Comparison of ENCODE assay signal across 25 cellular contexts in genomic region chr12:57481671-57482070, GRCh38. TPM values are rescaled to one million over a fixed set of nuclear protein-coding genes. Genes with fewer than 3 reads are reported as not detected.
DNase-seq lines count a peak whose midpoint lies in the region; ATAC-seq, FAIRE-seq and TF ChIP-seq lines count a peak whose summit lies in the region.
"Had no signal": no experiment of that assay in that cellular context is flagged by ENCODE, and none has a peak within 500 bp of the region (broad histone marks: within the 10 kb centered on the region; RNA-seq: fewer than 3 reads in every experiment).

No MANE protein-coding gene starts in this region.

- BruUV-seq in HepG2 (replicated peaks; lab: Mats Ljungman, UMichigan) (no TSS peak), PC-9 (replicated peaks; lab: Mats Ljungman, UMichigan) (no TSS peak)

- in situ Hi-C loops in HepG2 (cut with HindIII; ENCODE audit: extremely low pct_ligation_motif_present, low pct_unique_long_range_greater_than_20kb), result no loop called here

- H3K4me3 ChIP-seq in HepG2 (replicated peaks in 1 of 3; ENCODE audit: insufficient read depth in 1 of 3, low read depth in 2 of 3, low read length in 3 of 3) (no peak overlapping the region), right lobe of liver (no peak overlapping the region), PC-9 (no peak overlapping the region)
- H3K4me3 ChIP-seq: heart left ventricle, suprapubic skin had no signal

- 82% methylated on average over 1 of the region's 1 CpG for WGBS in HepG2 (ENCODE audit: low lambda C conversion rate)
- WGBS in right lobe of liver (ENCODE audit: insufficient coverage, low coverage, low lambda C conversion rate, missing lambda C conversion rate), result 78% methylated on average over 1 of the region's 1 CpG

- peaks cover 1 to 36% of the 10 kb centered on the region in 2 experiments; a peak in 4 of 5 replicates for H3K27me3 ChIP-seq in HepG2 (ENCODE audit: control insufficient read depth in 1 of 2, insufficient read depth in 2 of 2, low read length in 2 of 2)
- H3K27me3 ChIP-seq in right lobe of liver, result no peaks in the 10 kb centered on the region
- peaks cover 25% of the 10 kb centered on the region; the same call in 1 of the 2 replicates for H3K27me3 ChIP-seq in PC-9 (ENCODE audit: insufficient read depth, low read depth)

- H3K9me2 ChIP-seq in PC-9 (ENCODE audit: insufficient read depth), result no peaks in the 10 kb centered on the region

- H4K20me1 ChIP-seq in HepG2 (ENCODE audit: insufficient read depth, low read length) (no peaks in the 10 kb centered on the region), PC-9 (ENCODE audit: insufficient read depth) (no peaks in the 10 kb centered on the region)

- ATAC-seq in HepG2 (no peak), right lobe of liver (no peak), GM18517 (IDR thresholded peaks at IDR 0.05; ENCODE audit: unreplicated experiment) (no peak)
- ATAC-seq: heart left ventricle had no signal

- peak overlapping the region; percentile 55 for H3K27ac Mint-ChIP-seq in activated CD4-positive, alpha-beta memory T cell treated with anti-CD3 and anti-CD28 coated beads, Interleukin-2, amount 10 ng/mL, durations not matched to agents 7 days and 5 days
- H3K27ac Mint-ChIP-seq in glutamatergic neuron (ENCODE audit: unreplicated experiment), result peak overlapping the region; percentile 36

- POLR2A ChIA-PET in HepG2 (lab: Yijun Ruan, JAX) (interaction anchor here (0.6 kb wide), 1 partner anchor 21 kb away, joined by 3 read pairs; no protein-coding TSS in a partner anchor), PC-9 (lab: Charles Lee; ENCODE audit: unreplicated experiment) (no interaction called here)
- POLR2A ChIA-PET in activated CD4-positive, alpha-beta memory T cell treated with anti-CD3 and anti-CD28 coated beads, Interleukin-2, amount 10 ng/mL, durations not matched to agents 7 days and 5 days (lab: Charles Lee), result no interaction called here

- H3K27ac ChIP-seq in HepG2 (ENCODE audit: extremely low read length, insufficient read depth, low read length) (no peak overlapping the region), right lobe of liver (no peak overlapping the region), PC-9 (no peak overlapping the region)
- H3K27ac ChIP-seq: suprapubic skin had no signal

- no peaks in the 10 kb centered on the region for H3K9me3 Mint-ChIP-seq in activated CD4-positive, alpha-beta memory T cell treated with anti-CD3 and anti-CD28 coated beads, Interleukin-2, amount 10 ng/mL, durations not matched to agents 7 days and 5 days
- H3K9me3 Mint-ChIP-seq in glutamatergic neuron (ENCODE audit: unreplicated experiment), result peaks cover 4% of the 10 kb centered on the region

- H3K27me3 Mint-ChIP-seq in activated CD4-positive, alpha-beta memory T cell treated with anti-CD3 and anti-CD28 coated beads, Interleukin-2, amount 10 ng/mL, durations not matched to agents 7 days and 5 days, result no peaks in the 10 kb centered on the region
- peaks cover 8% of the 10 kb centered on the region for H3K27me3 Mint-ChIP-seq in glutamatergic neuron (ENCODE audit: unreplicated experiment)

- TF ChIP-seq CTCF in HepG2 (CRISPR knock-in tag; IDR thresholded peaks at IDR 0.05) (no peak), right lobe of liver (IDR thresholded peaks at IDR 0.05) (no peak), glutamatergic neuron (IDR thresholded peaks at IDR 0.05; ENCODE audit: partially characterized antibody, unreplicated experiment) (no peak), PC-9 (conservative IDR thresholded peaks at IDR 0.05) (no peak)

- no peak for TF ChIP-seq RAD21 in HepG2 (CRISPR knock-in tag; IDR thresholded peaks at IDR 0.05)

- peaks cover 36% of the 10 kb centered on the region for H3K36me3 Mint-ChIP-seq in activated CD4-positive, alpha-beta memory T cell treated with anti-CD3 and anti-CD28 coated beads, Interleukin-2, amount 10 ng/mL, durations not matched to agents 7 days and 5 days (ENCODE audit: low read depth)
- H3K36me3 Mint-ChIP-seq in glutamatergic neuron (ENCODE audit: unreplicated experiment), result peaks cover 7% of the 10 kb centered on the region

- peaks cover 21% of the 10 kb centered on the region for H3K4me1 ChIP-seq in HepG2 (ENCODE audit: insufficient read depth, low read length)
- H3K4me1 ChIP-seq in right lobe of liver, result no peaks in the 10 kb centered on the region
- no peaks in the 10 kb centered on the region for H3K4me1 ChIP-seq in PC-9 (replicated peaks; ENCODE audit: insufficient read depth)
- H3K4me1 ChIP-seq: suprapubic skin had no signal

- H3K4me2 ChIP-seq in HepG2 (ENCODE audit: low read depth, low read length), result no peak overlapping the region
- H3K4me2 ChIP-seq in PC-9, result no peak overlapping the region

- TF ChIP-seq EP300 in HepG2 (IDR thresholded peaks at IDR 0.05; ENCODE audit: low read depth in 2 of 2, low read length in 2 of 2), result no peak
- TF ChIP-seq EP300 in HepG2 (CRISPR knock-in tag; IDR thresholded peaks at IDR 0.05; ENCODE audit: borderline replicate concordance), result no peak

- no peaks in the 10 kb centered on the region for H3K9me3 ChIP-seq in HepG2 (ENCODE audit: low read length)
- H3K9me3 ChIP-seq in right lobe of liver, result no peaks in the 10 kb centered on the region
- no peaks in the 10 kb centered on the region for H3K9me3 ChIP-seq in PC-9 (ENCODE audit: insufficient read depth, low read depth)
- H3K9me3 ChIP-seq: heart left ventricle, suprapubic skin had no signal

- H3K4me1 Mint-ChIP-seq in activated CD4-positive, alpha-beta memory T cell treated with anti-CD3 and anti-CD28 coated beads, Interleukin-2, amount 10 ng/mL, durations not matched to agents 7 days and 5 days, result peaks cover 42% of the 10 kb centered on the region
- peaks cover 3% of the 10 kb centered on the region for H3K4me1 Mint-ChIP-seq in glutamatergic neuron (ENCODE audit: low read depth, unreplicated experiment)

- no peak overlapping the region for H2AFZ ChIP-seq in HepG2 (ENCODE audit: low read length)
- H2AFZ ChIP-seq in PC-9, result no peak overlapping the region

- DNase-seq in HepG2 (ENCODE audit: low spot score) (no peak), right lobe of liver (no peak), glutamatergic neuron (no peak), PC-9 (no peak), dermis blood vessel endothelial cell (no peak), iPS-NIHi7 (ENCODE audit: extremely low spot score) (no peak)
- no peak for DNase-seq in activated CD4-positive, alpha-beta memory T cell treated with anti-CD3 and anti-CD28 coated beads, Interleukin-2, amount 10 ng/mL, durations not matched to agents 7 days and 5 days
- DNase-seq: activated gamma-delta T cell treated with Interleukin-2 at 50 U/mL for 16 hours; Calu3; effector CD4-positive, alpha-beta T cell; HCEC 1CT; heart left ventricle; NCI-H1694 treated with DMSO at 0.1 percent for 48 hours; NCI-H446; retina; Right ventricle myocardium superior; stimulated activated CD4-positive, alpha-beta T cell treated with anti-CD3 and anti-CD28 coated beads, Interleukin-15, amount 100 ng/mL, for 24 hours had no signal

- H3K79me2 ChIP-seq in HepG2 (ENCODE audit: insufficient read depth, low read length), result no peaks in the 10 kb centered on the region
- no peaks in the 10 kb centered on the region for H3K79me2 ChIP-seq in PC-9 (ENCODE audit: low read depth)

- H3K36me3 ChIP-seq in HepG2 (replicated peaks in 1 of 2; ENCODE audit: control insufficient read depth in 1 of 2, insufficient read depth in 2 of 2, low read length in 2 of 2) (no peaks in the 10 kb centered on the region), right lobe of liver (no peaks in the 10 kb centered on the region), PC-9 (ENCODE audit: low read depth) (no peaks in the 10 kb centered on the region)
- H3K36me3 ChIP-seq: heart left ventricle, suprapubic skin had no signal

- no peak for FAIRE-seq in HepG2 (lab: Jason Lieb, UNC)
- FAIRE-seq: bronchial epithelial cell, G401.6, HTR-8/SVneo, keratinocyte had no signal

- CTCF ChIA-PET in HepG2 (lab: Yijun Ruan, JAX; ENCODE audit: low intra/inter-chr PET ratio, low total read pairs), result no interaction called here
- CTCF ChIA-PET in activated CD4-positive, alpha-beta memory T cell treated with anti-CD3 and anti-CD28 coated beads, Interleukin-2, amount 10 ng/mL, durations not matched to agents 7 days and 5 days (lab: Charles Lee), result interaction anchor here (15.2 kb wide), 1 partner anchor 20 kb away, joined by 204 read pairs; the partner anchor contains the start of gene GLI1
- CTCF ChIA-PET in PC-9 (lab: Charles Lee), result no interaction called here

- no peak overlapping the region for H3K9ac ChIP-seq in HepG2 (ENCODE audit: insufficient read depth, low read depth, low read length)

- no peak overlapping the region for H3K4me3 Mint-ChIP-seq in activated CD4-positive, alpha-beta memory T cell treated with anti-CD3 and anti-CD28 coated beads, Interleukin-2, amount 10 ng/mL, durations not matched to agents 7 days and 5 days
- no peak overlapping the region for H3K4me3 Mint-ChIP-seq in glutamatergic neuron (ENCODE audit: unreplicated experiment)

- peaks cover 6% of the 10 kb centered on the region; the same call in 1 of the 2 replicates for H3F3A ChIP-seq in PC-9 (ENCODE audit: insufficient read depth, low read depth)

- intact Hi-C loops in HepG2 (cut with micrococcal nuclease; ENCODE audit: unreplicated experiment) (no loop called here), right lobe of liver (cut with DNase I) (no loop called here), PC-9 (cut with micrococcal nuclease; ENCODE audit: unreplicated experiment) (no loop called here)

- TF ChIP-seq POLR2A in HepG2 (IDR thresholded peaks at IDR 0.05; ENCODE audit: insufficient read depth in 1 of 2, low read depth in 2 of 2, low read length in 2 of 2) (no peak), right lobe of liver (IDR thresholded peaks at IDR 0.05) (no peak)

RNA-seq across cellular contexts. Expression of gene ARHGAP9, which starts 2.0 kb away (rescaled TPM):
- 0.18 TPM in 1 of 2 replicates, not detected in the other for total RNA-seq in HepG2 (2016; rRNA removed; fragmentation: Illumina TruSeq; extraction: Trizol)
- not detected in 2 replicates for total RNA-seq in HepG2 (2016; cell fraction: cytosol; rRNA removed; fragmentation: Illumina TruSeq; extraction: Trizol; ENCODE audit: low read depth)
- total RNA-seq in HepG2 (2016; cell fraction: insoluble cytoplasmic fraction; rRNA removed; fragmentation: Illumina TruSeq; extraction: Trizol), result 0.32 TPM in 1 of 2 replicates, not detected in the other
- total RNA-seq in HepG2 (2016; cell fraction: membrane; rRNA removed; fragmentation: Illumina TruSeq; extraction: Trizol), result not detected in 2 replicates
- not detected in 2 replicates for total RNA-seq in HepG2 (2016; cell fraction: nucleus; rRNA removed; fragmentation: Illumina TruSeq; extraction: Trizol)
- 0.95 and 1.2 TPM in 2 replicates for polyA plus RNA-seq in HepG2 (2011; rRNA removed)
- polyA plus RNA-seq in HepG2 (2011; cell fraction: cytosol; rRNA removed), result 0.33 and 0.40 TPM in 2 replicates
- polyA plus RNA-seq in HepG2 (2011; cell fraction: nucleus; rRNA removed), result 3.1 and 5.5 TPM in 2 replicates
- 0.39 and 0.55 TPM in 2 replicates for polyA plus RNA-seq in HepG2 (2012)
- not detected in 2 replicates for polyA plus RNA-seq in HepG2 (2016; cell fraction: cytosol; fragmentation: Illumina TruSeq; extraction: Trizol; ENCODE audit: low read depth)
- polyA plus RNA-seq in HepG2 (2016; cell fraction: insoluble cytoplasmic fraction; fragmentation: Illumina TruSeq; extraction: Trizol; ENCODE audit: low read depth), result 0.17 TPM in 1 of 2 replicates, not detected in the other
- polyA plus RNA-seq in HepG2 (2016; cell fraction: membrane; fragmentation: Illumina TruSeq; extraction: Trizol; ENCODE audit: low read depth), result 0.15 TPM in 1 of 2 replicates, not detected in the other
- polyA plus RNA-seq in HepG2 (2016; cell fraction: nucleus; fragmentation: Illumina TruSeq; extraction: Trizol; ENCODE audit: insufficient read depth, low read depth), result 0.51 and 0.87 TPM in 2 replicates
- 0.44 TPM in 1 of 2 replicates, not detected in the other for polyA minus RNA-seq in HepG2 (2011; rRNA and poly(A)+ RNA removed; ENCODE audit: low replicate concordance)
- polyA minus RNA-seq in HepG2 (2011; cell fraction: cytosol; rRNA and poly(A)+ RNA removed), result not detected in 2 replicates
- polyA minus RNA-seq in HepG2 (2011; cell fraction: nucleus; rRNA and poly(A)+ RNA removed), result 0.64 and 1.7 TPM in 2 replicates
- total RNA-seq in right lobe of liver, result 10 to 100 TPM in 1 of 6 experiments, 1 to 10 TPM in 5; 3.5 to 11.0 (median 6.8) TPM
- total RNA-seq in activated CD4-positive, alpha-beta memory T cell treated with anti-CD3 and anti-CD28 coated beads, Interleukin-2, amount 10 ng/mL, durations not matched to agents 7 days and 5 days, result 100 to 1,000 TPM; 171 to 188 TPM
- 52.0 TPM for total RNA-seq in glutamatergic neuron (ENCODE audit: unreplicated experiment)
- not detected in 2 replicates for total RNA-seq in PC-9 (2021)
- total RNA-seq in dermis blood vessel endothelial cell, result not detected in 2 replicates
- total RNA-seq: bronchial epithelial cell, Calu3 had no signal
- polyA plus RNA-seq: keratinocyte had no signal

RNA-seq across cellular contexts. Expression of gene MARS1, which starts 6.2 kb away (rescaled TPM):
- 177 and 181 TPM in 2 replicates for total RNA-seq in HepG2 (2016; rRNA removed; fragmentation: Illumina TruSeq; extraction: Trizol)
- total RNA-seq in HepG2 (2016; cell fraction: cytosol; rRNA removed; fragmentation: Illumina TruSeq; extraction: Trizol; ENCODE audit: low read depth), result 69.2 and 77.6 TPM in 2 replicates
- total RNA-seq in HepG2 (2016; cell fraction: insoluble cytoplasmic fraction; rRNA removed; fragmentation: Illumina TruSeq; extraction: Trizol), result 178 and 182 TPM in 2 replicates
- 116 and 124 TPM in 2 replicates for total RNA-seq in HepG2 (2016; cell fraction: membrane; rRNA removed; fragmentation: Illumina TruSeq; extraction: Trizol)
- 147 and 177 TPM in 2 replicates for total RNA-seq in HepG2 (2016; cell fraction: nucleus; rRNA removed; fragmentation: Illumina TruSeq; extraction: Trizol)
- 115 and 167 TPM in 2 replicates for polyA plus RNA-seq in HepG2 (2011; rRNA removed)
- polyA plus RNA-seq in HepG2 (2011; cell fraction: cytosol; rRNA removed), result 90.1 and 98.7 TPM in 2 replicates
- polyA plus RNA-seq in HepG2 (2011; cell fraction: nucleus; rRNA removed), result 450 and 538 TPM in 2 replicates
- 160 and 209 TPM in 2 replicates for polyA plus RNA-seq in HepG2 (2012)
- 68.2 and 75.1 TPM in 2 replicates for polyA plus RNA-seq in HepG2 (2016; cell fraction: cytosol; fragmentation: Illumina TruSeq; extraction: Trizol; ENCODE audit: low read depth)
- 150 and 162 TPM in 2 replicates for polyA plus RNA-seq in HepG2 (2016; cell fraction: insoluble cytoplasmic fraction; fragmentation: Illumina TruSeq; extraction: Trizol; ENCODE audit: low read depth)
- polyA plus RNA-seq in HepG2 (2016; cell fraction: membrane; fragmentation: Illumina TruSeq; extraction: Trizol; ENCODE audit: low read depth), result 87.9 and 114 TPM in 2 replicates
- 239 and 240 TPM in 2 replicates for polyA plus RNA-seq in HepG2 (2016; cell fraction: nucleus; fragmentation: Illumina TruSeq; extraction: Trizol; ENCODE audit: insufficient read depth, low read depth)
- 242 and 269 TPM in 2 replicates for polyA minus RNA-seq in HepG2 (2011; rRNA and poly(A)+ RNA removed; ENCODE audit: low replicate concordance)
- 76.3 and 117 TPM in 2 replicates for polyA minus RNA-seq in HepG2 (2011; cell fraction: cytosol; rRNA and poly(A)+ RNA removed)
- polyA minus RNA-seq in HepG2 (2011; cell fraction: nucleus; rRNA and poly(A)+ RNA removed), result 213 and 244 TPM in 2 replicates
- 10 to 100 TPM; 53.4 to 66.6 (median 60.4) TPM for total RNA-seq in right lobe of liver
- 100 to 1,000 TPM; 262 to 282 TPM for total RNA-seq in activated CD4-positive, alpha-beta memory T cell treated with anti-CD3 and anti-CD28 coated beads, Interleukin-2, amount 10 ng/mL, durations not matched to agents 7 days and 5 days
- total RNA-seq in glutamatergic neuron (ENCODE audit: unreplicated experiment), result 870 TPM
- total RNA-seq in PC-9 (2021), result 307 and 366 TPM in 2 replicates
- total RNA-seq in dermis blood vessel endothelial cell, result 71.6 and 81.2 TPM in 2 replicates

RNA-seq across cellular contexts. Expression of gene GLI1, which starts 22.1 kb away (rescaled TPM):
- 0.20 TPM in 1 of 2 replicates, not detected in the other for total RNA-seq in HepG2 (2016; rRNA removed; fragmentation: Illumina TruSeq; extraction: Trizol)
- 0.53 TPM in 1 of 2 replicates, not detected in the other for total RNA-seq in HepG2 (2016; cell fraction: cytosol; rRNA removed; fragmentation: Illumina TruSeq; extraction: Trizol; ENCODE audit: low read depth)
- total RNA-seq in HepG2 (2016; cell fraction: insoluble cytoplasmic fraction; rRNA removed; fragmentation: Illumina TruSeq; extraction: Trizol), result not detected in 2 replicates
- total RNA-seq in HepG2 (2016; cell fraction: membrane; rRNA removed; fragmentation: Illumina TruSeq; extraction: Trizol), result not detected in 2 replicates
- total RNA-seq in HepG2 (2016; cell fraction: nucleus; rRNA removed; fragmentation: Illumina TruSeq; extraction: Trizol), result not detected in 2 replicates
- polyA plus RNA-seq in HepG2 (2011; rRNA removed), result 0.09 and 0.27 TPM in 2 replicates
- polyA plus RNA-seq in HepG2 (2011; cell fraction: cytosol; rRNA removed), result 0.06 and 0.07 TPM in 2 replicates
- 0.33 and 0.42 TPM in 2 replicates for polyA plus RNA-seq in HepG2 (2011; cell fraction: nucleus; rRNA removed)
- 0.55 TPM in 1 of 2 replicates, not detected in the other for polyA plus RNA-seq in HepG2 (2012)
- not detected in 2 replicates for polyA plus RNA-seq in HepG2 (2016; cell fraction: cytosol; fragmentation: Illumina TruSeq; extraction: Trizol; ENCODE audit: low read depth)
- 0.35 TPM in 1 of 2 replicates, not detected in the other for polyA plus RNA-seq in HepG2 (2016; cell fraction: insoluble cytoplasmic fraction; fragmentation: Illumina TruSeq; extraction: Trizol; ENCODE audit: low read depth)
- not detected in 2 replicates for polyA plus RNA-seq in HepG2 (2016; cell fraction: membrane; fragmentation: Illumina TruSeq; extraction: Trizol; ENCODE audit: low read depth)
- polyA plus RNA-seq in HepG2 (2016; cell fraction: nucleus; fragmentation: Illumina TruSeq; extraction: Trizol; ENCODE audit: insufficient read depth, low read depth), result 0.17 and 0.49 TPM in 2 replicates
- 2.5 TPM in 1 of 2 replicates, not detected in the other for polyA minus RNA-seq in HepG2 (2011; rRNA and poly(A)+ RNA removed; ENCODE audit: low replicate concordance)
- polyA minus RNA-seq in HepG2 (2011; cell fraction: cytosol; rRNA and poly(A)+ RNA removed), result not detected in 2 replicates
- polyA minus RNA-seq in HepG2 (2011; cell fraction: nucleus; rRNA and poly(A)+ RNA removed), result not detected in 2 replicates
- under 1 TPM; 0.16 to 0.74 (median 0.55) TPM for total RNA-seq in right lobe of liver
- total RNA-seq in activated CD4-positive, alpha-beta memory T cell treated with anti-CD3 and anti-CD28 coated beads, Interleukin-2, amount 10 ng/mL, durations not matched to agents 7 days and 5 days, result under 1 TPM; 0.30 to 0.48 TPM
- 2.3 TPM for total RNA-seq in glutamatergic neuron (ENCODE audit: unreplicated experiment)
- not detected in 2 replicates for total RNA-seq in PC-9 (2021)
- 0.17 and 0.47 TPM in 2 replicates for total RNA-seq in dermis blood vessel endothelial cell
- total RNA-seq: MCF 10A had no signal

RNA-seq across cellular contexts. Expression of gene INHBE, which starts 26.6 kb away (rescaled TPM):
- total RNA-seq in HepG2 (2016; rRNA removed; fragmentation: Illumina TruSeq; extraction: Trizol) (6.8 and 17.0 TPM in 2 replicates), right lobe of liver (100 to 1,000 TPM in 4 of 6 experiments, 10 to 100 TPM in 2; 17.4 to 302 (median 150) TPM), glutamatergic neuron (ENCODE audit: unreplicated experiment) (18.0 TPM), PC-9 (2021) (0.73 and 0.90 TPM in 2 replicates), dermis blood vessel endothelial cell (not detected in 2 replicates)
- total RNA-seq in HepG2 (2016; cell fraction: cytosol; rRNA removed; fragmentation: Illumina TruSeq; extraction: Trizol; ENCODE audit: low read depth), result 1.4 and 1.9 TPM in 2 replicates
- total RNA-seq in HepG2 (2016; cell fraction: insoluble cytoplasmic fraction; rRNA removed; fragmentation: Illumina TruSeq; extraction: Trizol), result 8.0 and 15.5 TPM in 2 replicates
- total RNA-seq in HepG2 (2016; cell fraction: membrane; rRNA removed; fragmentation: Illumina TruSeq; extraction: Trizol), result 3.2 and 3.3 TPM in 2 replicates
- total RNA-seq in HepG2 (2016; cell fraction: nucleus; rRNA removed; fragmentation: Illumina TruSeq; extraction: Trizol), result 11.2 and 13.1 TPM in 2 replicates
- 32.0 and 55.8 TPM in 2 replicates for polyA plus RNA-seq in HepG2 (2011; rRNA removed)
- 39.2 and 45.0 TPM in 2 replicates for polyA plus RNA-seq in HepG2 (2011; cell fraction: cytosol; rRNA removed)
- 12.5 and 25.8 TPM in 2 replicates for polyA plus RNA-seq in HepG2 (2011; cell fraction: nucleus; rRNA removed)
- 16.9 and 62.2 TPM in 2 replicates for polyA plus RNA-seq in HepG2 (2012)
- 0.90 and 1.2 TPM in 2 replicates for polyA plus RNA-seq in HepG2 (2016; cell fraction: cytosol; fragmentation: Illumina TruSeq; extraction: Trizol; ENCODE audit: low read depth)
- 6.5 and 7.6 TPM in 2 replicates for polyA plus RNA-seq in HepG2 (2016; cell fraction: insoluble cytoplasmic fraction; fragmentation: Illumina TruSeq; extraction: Trizol; ENCODE audit: low read depth)
- polyA plus RNA-seq in HepG2 (2016; cell fraction: membrane; fragmentation: Illumina TruSeq; extraction: Trizol; ENCODE audit: low read depth), result 1.8 and 2.0 TPM in 2 replicates
- 16.9 and 17.1 TPM in 2 replicates for polyA plus RNA-seq in HepG2 (2016; cell fraction: nucleus; fragmentation: Illumina TruSeq; extraction: Trizol; ENCODE audit: insufficient read depth, low read depth)
- 0.51 and 61.0 TPM in 2 replicates for polyA minus RNA-seq in HepG2 (2011; rRNA and poly(A)+ RNA removed; ENCODE audit: low replicate concordance)
- polyA minus RNA-seq in HepG2 (2011; cell fraction: cytosol; rRNA and poly(A)+ RNA removed), result 21.0 and 26.6 TPM in 2 replicates
- polyA minus RNA-seq in HepG2 (2011; cell fraction: nucleus; rRNA and poly(A)+ RNA removed), result 7.1 and 11.4 TPM in 2 replicates
- total RNA-seq in activated CD4-positive, alpha-beta memory T cell treated with anti-CD3 and anti-CD28 coated beads, Interleukin-2, amount 10 ng/mL, durations not matched to agents 7 days and 5 days, result under 1 TPM in 1 of 2 experiments, not detected in 1; 0.08 TPM
- total RNA-seq: mesenteric fat pad, Right ventricle myocardium superior had no signal
- polyA plus RNA-seq: keratinocyte had no signal

RNA-seq across cellular contexts. Expression of gene DDIT3, which starts 38.6 kb away (rescaled TPM):
- total RNA-seq in HepG2 (2016; rRNA removed; fragmentation: Illumina TruSeq; extraction: Trizol) (17.5 and 27.5 TPM in 2 replicates), right lobe of liver (10 to 100 TPM; 11.3 to 26.7 (median 18.7) TPM), glutamatergic neuron (ENCODE audit: unreplicated experiment) (70.9 TPM), PC-9 (2021) (15.6 and 17.3 TPM in 2 replicates), dermis blood vessel endothelial cell (7.5 and 11.4 TPM in 2 replicates)
- 13.2 and 15.7 TPM in 2 replicates for total RNA-seq in HepG2 (2016; cell fraction: cytosol; rRNA removed; fragmentation: Illumina TruSeq; extraction: Trizol; ENCODE audit: low read depth)
- total RNA-seq in HepG2 (2016; cell fraction: insoluble cytoplasmic fraction; rRNA removed; fragmentation: Illumina TruSeq; extraction: Trizol), result 20.9 and 30.4 TPM in 2 replicates
- 15.9 and 19.3 TPM in 2 replicates for total RNA-seq in HepG2 (2016; cell fraction: membrane; rRNA removed; fragmentation: Illumina TruSeq; extraction: Trizol)
- 37.8 and 43.6 TPM in 2 replicates for total RNA-seq in HepG2 (2016; cell fraction: nucleus; rRNA removed; fragmentation: Illumina TruSeq; extraction: Trizol)
- polyA plus RNA-seq in HepG2 (2011; rRNA removed), result 45.2 and 48.7 TPM in 2 replicates
- polyA plus RNA-seq in HepG2 (2011; cell fraction: cytosol; rRNA removed), result 22.9 and 23.5 TPM in 2 replicates
- 90.1 and 90.7 TPM in 2 replicates for polyA plus RNA-seq in HepG2 (2011; cell fraction: nucleus; rRNA removed)
- 29.8 and 51.1 TPM in 2 replicates for polyA plus RNA-seq in HepG2 (2012)
- 8.3 and 8.5 TPM in 2 replicates for polyA plus RNA-seq in HepG2 (2016; cell fraction: cytosol; fragmentation: Illumina TruSeq; extraction: Trizol; ENCODE audit: low read depth)
- 16.7 and 17.7 TPM in 2 replicates for polyA plus RNA-seq in HepG2 (2016; cell fraction: insoluble cytoplasmic fraction; fragmentation: Illumina TruSeq; extraction: Trizol; ENCODE audit: low read depth)
- polyA plus RNA-seq in HepG2 (2016; cell fraction: membrane; fragmentation: Illumina TruSeq; extraction: Trizol; ENCODE audit: low read depth), result 9.9 and 11.5 TPM in 2 replicates
- 85.6 and 93.4 TPM in 2 replicates for polyA plus RNA-seq in HepG2 (2016; cell fraction: nucleus; fragmentation: Illumina TruSeq; extraction: Trizol; ENCODE audit: insufficient read depth, low read depth)
- 11.9 and 14.2 TPM in 2 replicates for polyA minus RNA-seq in HepG2 (2011; rRNA and poly(A)+ RNA removed; ENCODE audit: low replicate concordance)
- 6.3 and 7.4 TPM in 2 replicates for polyA minus RNA-seq in HepG2 (2011; cell fraction: cytosol; rRNA and poly(A)+ RNA removed)
- polyA minus RNA-seq in HepG2 (2011; cell fraction: nucleus; rRNA and poly(A)+ RNA removed), result 43.4 and 45.6 TPM in 2 replicates
- total RNA-seq in activated CD4-positive, alpha-beta memory T cell treated with anti-CD3 and anti-CD28 coated beads, Interleukin-2, amount 10 ng/mL, durations not matched to agents 7 days and 5 days, result 10 to 100 TPM; 19.1 to 22.7 TPM
